ENCODE assay signal across 21 cellular contexts in genomic region chr9:28155671-28156070, GRCh38.
DNase-seq lines count a peak whose midpoint lies in the region; ATAC-seq, FAIRE-seq and TF ChIP-seq lines count a peak whose summit lies in the region.
"Had no signal": no experiment of that assay in that cellular context is flagged by ENCODE, and none has a peak within 500 bp of the region (broad histone marks: within the 10 kb centered on the region; RNA-seq: fewer than 3 reads in every experiment).

No MANE protein-coding gene starts in this region.

- H3K9me3 ChIP-seq in mammary epithelial cell (replicated peaks; ENCODE audit: insufficient read depth, low read length) (no peaks in the 10 kb centered on the region), endothelial cell of umbilical vein (replicated peaks; ENCODE audit: control insufficient read depth, insufficient read depth, low read length) (no peaks in the 10 kb centered on the region)
- H3K9me3 ChIP-seq: A549, Caco-2 had no signal

- H3K79me2 ChIP-seq in mammary epithelial cell (ENCODE audit: insufficient read depth, low read length), result no peaks in the 10 kb centered on the region
- no peaks in the 10 kb centered on the region for H3K79me2 ChIP-seq in endothelial cell of umbilical vein (ENCODE audit: control insufficient read depth, insufficient read depth, low read length)

- 80% methylated on average over 2 of the region's 2 CpGs for WGBS in mammary epithelial cell (ENCODE audit: low coverage, missing lambda C conversion rate)

- CTCF ChIA-PET in mammary epithelial cell (lab: Charles Lee; ENCODE audit: low non-redundant PET), result no interaction called here
- CTCF ChIA-PET in MCF 10A (lab: Yijun Ruan, JAX), result no interaction called here
- CTCF ChIA-PET in endothelial cell of umbilical vein (lab: Charles Lee), result no interaction called here

- FAIRE-seq in endothelial cell of umbilical vein (lab: Jason Lieb, UNC), result no peak
- FAIRE-seq: A549, G401.6, GM12892, HepG2 had no signal

- H2AFZ ChIP-seq in mammary epithelial cell (ENCODE audit: low read depth, low read length) (no peak overlapping the region), endothelial cell of umbilical vein (ENCODE audit: low read depth, low read length) (no peak overlapping the region)

- H3K27me3 Mint-ChIP-seq in MCF 10A (ENCODE audit: insufficient read depth, unreplicated experiment), result no peaks in the 10 kb centered on the region
- H3K27me3 Mint-ChIP-seq in stimulated activated naive B cell treated with anti-CD40 and anti-IgM and Interleukin-4, amounts not matched to agents 10 μg/mL and 1 μg/mL and 100 μg/mL, for 72 hours, result no peaks in the 10 kb centered on the region
- H3K27me3 Mint-ChIP-seq: CD4-positive, alpha-beta T cell had no signal

- no TSS peak for BruUV-seq in mammary epithelial cell (replicated peaks; lab: Mats Ljungman, UMichigan)
- no TSS peak for BruUV-seq in MCF 10A (replicated peaks; lab: Mats Ljungman, UMichigan)
- no TSS peak for BruUV-seq in endothelial cell of umbilical vein (replicated peaks; lab: Mats Ljungman, UMichigan)

- DNase-seq in mammary epithelial cell (peak; percentile 16), MCF 10A (ENCODE audit: unreplicated experiment) (no peak), endothelial cell of umbilical vein (ENCODE audit: low read depth, low spot score) (peak; percentile 61), kidney tubule cell (ENCODE audit: low spot score) (peak; percentile 68), retinal pigment epithelial cell (ENCODE audit: low read depth) (peak; percentile 34), GM19238 (ENCODE audit: insufficient read length, low spot score) (no peak), GM10266 (ENCODE audit: extremely low spot score) (no peak)
- DNase-seq in stimulated activated naive B cell treated with anti-CD40 and anti-IgM and Interleukin-4, amounts not matched to agents 10 μg/mL and 1 μg/mL and 100 μg/mL, for 72 hours, result no peak
- DNase-seq: AML-193; Caco-2; CD4-positive, alpha-beta T cell; GOT3; H7; HFFc6 had no signal

- H3K9me3 Mint-ChIP-seq in MCF 10A (ENCODE audit: unreplicated experiment), result no peaks in the 10 kb centered on the region
- H3K9me3 Mint-ChIP-seq in stimulated activated naive B cell treated with anti-CD40 and anti-IgM and Interleukin-4, amounts not matched to agents 10 μg/mL and 1 μg/mL and 100 μg/mL, for 72 hours, result peaks cover 0 to 11% of the 10 kb centered on the region in 2 donors
- H3K9me3 Mint-ChIP-seq: CD4-positive, alpha-beta T cell had no signal

- H3K4me3 ChIP-seq in mammary epithelial cell (replicated peaks in 1 of 3; ENCODE audit: insufficient read depth in 1 of 3, low read depth in 2 of 3, low read length in 3 of 3) (no peak overlapping the region), endothelial cell of umbilical vein (replicated peaks in 1 of 3; ENCODE audit: insufficient read depth in 1 of 3, low read depth in 1 of 3, low read length in 3 of 3) (no peak overlapping the region), retinal pigment epithelial cell (ENCODE audit: low read length) (no peak overlapping the region)
- H3K4me3 ChIP-seq: A549 had no signal

- POLR2A ChIA-PET in MCF 10A (lab: Yijun Ruan, JAX), result no interaction called here
- POLR2A ChIA-PET in endothelial cell of umbilical vein (lab: Charles Lee), result no interaction called here

- H3K4me1 Mint-ChIP-seq in MCF 10A (ENCODE audit: insufficient read depth, unreplicated experiment), result no peaks in the 10 kb centered on the region
- no peaks in the 10 kb centered on the region for H3K4me1 Mint-ChIP-seq in stimulated activated naive B cell treated with anti-CD40 and anti-IgM and Interleukin-4, amounts not matched to agents 10 μg/mL and 1 μg/mL and 100 μg/mL, for 72 hours

- H3K27ac Mint-ChIP-seq in MCF 10A (ENCODE audit: low read depth, unreplicated experiment), result no peak overlapping the region
- no peak overlapping the region for H3K27ac Mint-ChIP-seq in stimulated activated naive B cell treated with anti-CD40 and anti-IgM and Interleukin-4, amounts not matched to agents 10 μg/mL and 1 μg/mL and 100 μg/mL, for 72 hours
- H3K27ac Mint-ChIP-seq: CD4-positive, alpha-beta T cell; HFFc6 had no signal

- H3K27me3 ChIP-seq in mammary epithelial cell (ENCODE audit: insufficient read depth, low read length) (no peaks in the 10 kb centered on the region), endothelial cell of umbilical vein (ENCODE audit: control insufficient read depth in 2 of 2, insufficient read depth in 2 of 2, low read length in 2 of 2) (no peaks in the 10 kb centered on the region)

- no peaks in the 10 kb centered on the region for H3K36me3 Mint-ChIP-seq in MCF 10A (ENCODE audit: insufficient read depth, unreplicated experiment)
- no peaks in the 10 kb centered on the region for H3K36me3 Mint-ChIP-seq in stimulated activated naive B cell treated with anti-CD40 and anti-IgM and Interleukin-4, amounts not matched to agents 10 μg/mL and 1 μg/mL and 100 μg/mL, for 72 hours

- H4K20me1 ChIP-seq in mammary epithelial cell (ENCODE audit: insufficient read depth, low read length) (no peaks in the 10 kb centered on the region), endothelial cell of umbilical vein (replicated peaks; ENCODE audit: control insufficient read depth, extremely low read depth, insufficient read depth, low read length) (no peaks in the 10 kb centered on the region)

- no peaks in the 10 kb centered on the region for H3K36me3 ChIP-seq in mammary epithelial cell (ENCODE audit: insufficient read depth, low read length)
- no peaks in the 10 kb centered on the region for H3K36me3 ChIP-seq in endothelial cell of umbilical vein (ENCODE audit: control insufficient read depth in 2 of 2, extremely low read depth in 1 of 2, insufficient read depth in 2 of 2, low read length in 2 of 2)

- intact Hi-C loops in mammary epithelial cell (cut with micrococcal nuclease), result no loop called here
- intact Hi-C loops in MCF 10A (cut with micrococcal nuclease), result no loop called here
- intact Hi-C loops in endothelial cell of umbilical vein (cut with micrococcal nuclease), result no loop called here

- in situ Hi-C loops in mammary epithelial cell (cut with MboI; ENCODE audit: low sequenced_read_pairs in 2 of 2), result no loop called here

- H3K9me1 ChIP-seq in endothelial cell of umbilical vein (replicated peaks; ENCODE audit: control insufficient read depth, extremely low read depth, insufficient read depth, low read length), result no peaks in the 10 kb centered on the region

- no peak overlapping the region for H3K4me2 ChIP-seq in mammary epithelial cell (ENCODE audit: insufficient read depth, low read depth, low read length)
- H3K4me2 ChIP-seq in endothelial cell of umbilical vein (ENCODE audit: insufficient read depth, low read length), result no peak overlapping the region
- H3K4me2 ChIP-seq: A549 had no signal

- TF ChIP-seq CTCF in mammary epithelial cell (conservative IDR thresholded peaks at IDR 0.05 in 1 of 2, IDR thresholded peaks at IDR 0.05 in 1 of 2; ENCODE audit: extremely low read depth in 1 of 2, insufficient read depth in 1 of 2, low read depth in 1 of 2, low read length in 2 of 2) (no peak), MCF 10A (IDR thresholded peaks at IDR 0.05; ENCODE audit: unreplicated experiment) (no peak), endothelial cell of umbilical vein (IDR thresholded peaks at IDR 0.05; ENCODE audit: extremely low read depth in 1 of 2, insufficient read depth in 1 of 2, low read depth in 1 of 2, low read length in 2 of 2) (no peak), retinal pigment epithelial cell (conservative IDR thresholded peaks at IDR 0.05; ENCODE audit: low read depth, low read length) (no peak), GM10266 (IDR thresholded peaks at IDR 0.05; ENCODE audit: control insufficient read depth, insufficient read depth, low read depth, missing control alignments) (no peak)

- H3K27ac ChIP-seq in mammary epithelial cell (ENCODE audit: insufficient read depth, low read depth, low read length) (no peak overlapping the region), endothelial cell of umbilical vein (ENCODE audit: insufficient read depth, low read depth, low read length) (no peak overlapping the region)
- H3K27ac ChIP-seq: 22Rv1, A549, C4-2B had no signal

- no peak for ATAC-seq in stimulated activated naive B cell treated with anti-CD40 and anti-IgM and Interleukin-4, amounts not matched to agents 10 μg/mL and 1 μg/mL and 100 μg/mL, for 72 hours (replicated peaks)
- ATAC-seq: A549, HCT116, HepG2 had no signal

- H3K4me1 ChIP-seq in mammary epithelial cell (ENCODE audit: insufficient read depth, low read length) (no peaks in the 10 kb centered on the region), endothelial cell of umbilical vein (ENCODE audit: control insufficient read depth, extremely low read depth, insufficient read depth, low read length) (no peaks in the 10 kb centered on the region)
- H3K4me1 ChIP-seq: A549, Caco-2 had no signal

- H3K4me3 Mint-ChIP-seq in MCF 10A (ENCODE audit: unreplicated experiment), result no peak overlapping the region
- no peak overlapping the region for H3K4me3 Mint-ChIP-seq in stimulated activated naive B cell treated with anti-CD40 and anti-IgM and Interleukin-4, amounts not matched to agents 10 μg/mL and 1 μg/mL and 100 μg/mL, for 72 hours
- H3K4me3 Mint-ChIP-seq: CD4-positive, alpha-beta T cell; HFFc6 had no signal

- H3K9ac ChIP-seq in mammary epithelial cell (ENCODE audit: insufficient read depth, low read length) (no peak overlapping the region), endothelial cell of umbilical vein (replicated peaks; ENCODE audit: extremely low read depth, insufficient read depth, low read length) (no peak overlapping the region)

- dilution Hi-C loops in mammary epithelial cell (cut with HindIII; ENCODE audit: low sequenced_read_pairs), result no loop called here
- dilution Hi-C loops in endothelial cell of umbilical vein (cut with MboI; ENCODE audit: extremely low pct_ligation_motif_present, low sequenced_read_pairs), result no loop called here

- no peak for TF ChIP-seq POLR2A in endothelial cell of umbilical vein (IDR thresholded peaks at IDR 0.05; ENCODE audit: low read depth, low read length)

TF ChIP-seq in endothelial cell of umbilical vein, 7 proteins besides CTCF, POLR2A, EP300 and RAD21:
- TF ChIP-seq EZH2 (IDR thresholded peaks at IDR 0.05; ENCODE audit: borderline replicate concordance, low read depth, low read length, severe bottlenecking) (no peak), GATA2 (IDR thresholded peaks at IDR 0.05; ENCODE audit: insufficient read depth, insufficient read length, low read depth, low read length) (no peak), FOS (IDR thresholded peaks at IDR 0.05; ENCODE audit: borderline replicate concordance, insufficient read depth, low read length) (no peak), POLR2AphosphoS5 (IDR thresholded peaks at IDR 0.05; ENCODE audit: insufficient read depth, low read depth, low read length) (no peak), MYC (IDR thresholded peaks at IDR 0.05; ENCODE audit: low read depth, low read length) (no peak), MAX (IDR thresholded peaks at IDR 0.05; ENCODE audit: insufficient read depth, insufficient read length) (no peak), JUN (IDR thresholded peaks at IDR 0.05; ENCODE audit: borderline replicate concordance, insufficient read depth, insufficient read length, low read depth) (peak; percentile 30)

Comparison
In these comparisons a context has a peak if more than half of its experiments do, and no peak if none do; other contexts are left out.
1. DNase-seq: peak in mammary epithelial cell (single experiment), endothelial cell of umbilical vein (single experiment), kidney tubule cell (single experiment) and retinal pigment epithelial cell (single experiment); none in MCF 10A (single experiment), GM19238 (single experiment), GM10266 (single experiment) and stimulated activated naive B cell treated with anti-CD40 and anti-IgM and Interleukin-4, amounts not matched to agents 10 μg/mL and 1 μg/mL and 100 μg/mL, for 72 hours (single experiment).